Comparison of ENCODE assay signal across 8 cellular contexts in the genomic region with DNA sequence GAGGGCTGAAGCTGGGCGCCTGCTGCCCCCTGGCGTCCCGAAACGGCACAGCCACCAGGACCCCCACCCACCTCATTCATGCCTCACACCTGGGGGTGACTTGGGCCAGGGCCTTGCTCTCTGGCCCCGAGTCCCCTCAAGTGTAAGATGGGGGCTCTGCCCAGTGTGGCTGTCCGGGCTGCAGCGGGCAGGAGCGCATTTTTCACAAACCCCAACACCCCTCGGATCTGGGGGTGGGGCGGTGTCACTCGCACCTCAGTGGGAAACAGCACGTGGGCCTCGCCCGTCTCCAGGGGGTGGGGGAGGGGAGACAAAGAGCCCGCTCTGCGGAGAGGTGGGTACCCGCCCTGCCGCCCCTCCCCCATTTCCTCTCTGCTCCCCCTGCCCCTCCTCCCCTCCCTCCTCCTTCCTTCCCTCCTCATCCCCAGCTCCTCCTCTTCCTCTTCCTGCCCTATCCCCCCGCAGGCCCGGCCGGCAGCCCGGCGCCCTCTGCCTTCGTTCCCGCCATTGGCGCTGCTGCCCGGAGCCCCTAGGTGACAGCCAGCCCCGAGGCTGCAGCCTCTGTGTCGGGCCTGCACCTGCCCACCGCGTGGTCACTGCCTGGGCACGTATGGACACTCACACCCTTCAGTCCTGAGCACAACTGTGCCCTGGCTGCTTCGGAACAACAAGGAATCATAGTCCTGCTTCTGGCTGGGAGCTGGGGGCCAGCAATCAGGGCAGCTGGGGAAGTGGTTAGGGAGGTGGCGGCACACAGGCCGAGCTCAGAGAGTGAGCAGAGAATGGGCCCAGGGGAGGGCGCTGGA. TPM values are rescaled to one million over a fixed set of nuclear protein-coding genes. Genes with fewer than 3 reads are reported as not detected.
DNase-seq lines count a peak whose midpoint lies in the region; ATAC-seq and TF ChIP-seq lines count a peak whose summit lies in the region.

No MANE protein-coding gene starts in this region.

- H3K4me1 Mint-ChIP-seq in activated CD8-positive, alpha-beta T cell treated with anti-CD3 and anti-CD28 coated beads for 36 hours (ENCODE audit: low read depth), result peaks cover 17% of the 10 kb centered on the region
- peaks cover 2% of the 10 kb centered on the region for H3K4me1 Mint-ChIP-seq in endodermal cell
- peaks cover 36% of the 10 kb centered on the region for H3K4me1 Mint-ChIP-seq in stimulated activated naive CD8-positive, alpha-beta T cell treated with anti-CD3 and anti-CD28 coated beads, Interleukin-15, amount 100 ng/mL, for 72 hours

- H3K27ac ChIP-seq in endodermal cell (ENCODE audit: low read depth, low read length), result peak overlapping the region; percentile 55

- no peaks in the 10 kb centered on the region for H3K27me3 Mint-ChIP-seq in activated CD8-positive, alpha-beta T cell treated with anti-CD3 and anti-CD28 coated beads for 36 hours
- H3K27me3 Mint-ChIP-seq in endodermal cell (ENCODE audit: insufficient read depth), result peaks cover 45% of the 10 kb centered on the region
- H3K27me3 Mint-ChIP-seq in stimulated activated naive CD8-positive, alpha-beta T cell treated with anti-CD3 and anti-CD28 coated beads, Interleukin-15, amount 100 ng/mL, for 72 hours, result peaks cover 2% of the 10 kb centered on the region

- peak overlapping the region; percentile 91 for H3K27ac Mint-ChIP-seq in activated CD8-positive, alpha-beta T cell treated with anti-CD3 and anti-CD28 coated beads for 36 hours
- H3K27ac Mint-ChIP-seq in endodermal cell, result peak overlapping the region; percentile 89
- peak overlapping the region; percentile 55 to 87 for H3K27ac Mint-ChIP-seq in stimulated activated naive CD8-positive, alpha-beta T cell treated with anti-CD3 and anti-CD28 coated beads, Interleukin-15, amount 100 ng/mL, for 72 hours

- H3K36me3 Mint-ChIP-seq in activated CD8-positive, alpha-beta T cell treated with anti-CD3 and anti-CD28 coated beads for 36 hours (ENCODE audit: low read depth), result no peaks in the 10 kb centered on the region
- H3K36me3 Mint-ChIP-seq in endodermal cell (ENCODE audit: low read depth), result no peaks in the 10 kb centered on the region

- CTCF ChIA-PET in activated CD8-positive, alpha-beta T cell treated with anti-CD3 and anti-CD28 coated beads for 36 hours (lab: Charles Lee), result interaction anchor here (0.8 to 13.7 kb wide), 26 partner anchors 9 to 700 kb away, joined by 3 to 412 read pairs (median 4); a partner anchor contains a TSS

- no peaks in the 10 kb centered on the region for H3K9me3 Mint-ChIP-seq in activated CD8-positive, alpha-beta T cell treated with anti-CD3 and anti-CD28 coated beads for 36 hours
- H3K9me3 Mint-ChIP-seq in endodermal cell, result no peaks in the 10 kb centered on the region
- H3K9me3 Mint-ChIP-seq in stimulated activated naive CD8-positive, alpha-beta T cell treated with anti-CD3 and anti-CD28 coated beads, Interleukin-15, amount 100 ng/mL, for 72 hours, result no peaks in the 10 kb centered on the region

- no peaks in the 10 kb centered on the region for H3K9me3 ChIP-seq in endodermal cell (ENCODE audit: control insufficient read depth, low read length)
- H3K9me3 ChIP-seq in mononuclear cell (ENCODE audit: low read depth, low read length), result no peaks in the 10 kb centered on the region

- intact Hi-C loops in activated CD8-positive, alpha-beta T cell treated with anti-CD3 and anti-CD28 coated beads for 36 hours (cut with micrococcal nuclease), result loop anchor here (10.0 kb wide), 1 partner anchor 588 kb away; a partner anchor contains a TSS

- H3K4me3 Mint-ChIP-seq in activated CD8-positive, alpha-beta T cell treated with anti-CD3 and anti-CD28 coated beads for 36 hours, result peak overlapping the region; percentile 83
- peak overlapping the region; percentile 54 for H3K4me3 Mint-ChIP-seq in endodermal cell
- H3K4me3 Mint-ChIP-seq in stimulated activated naive CD8-positive, alpha-beta T cell treated with anti-CD3 and anti-CD28 coated beads, Interleukin-15, amount 100 ng/mL, for 72 hours, result peak overlapping the region; percentile 86

- H3K4me3 ChIP-seq in AG09309 (ENCODE audit: control insufficient read depth, low read depth, low read length), result peak overlapping the region; percentile 55
- peak overlapping the region; percentile 69 for H3K4me3 ChIP-seq in endodermal cell (ENCODE audit: low read length)
- peak overlapping the region; percentile 23 for H3K4me3 ChIP-seq in mononuclear cell (ENCODE audit: low read length)

- H3K4me1 ChIP-seq in endodermal cell (ENCODE audit: control insufficient read depth, insufficient read depth, low read length), result no peaks in the 10 kb centered on the region
- H3K4me1 ChIP-seq in mononuclear cell (ENCODE audit: insufficient read depth, low read length), result peaks cover 23% of the 10 kb centered on the region

- TF ChIP-seq CTCF in AG09309 (IDR thresholded peaks at IDR 0.05; ENCODE audit: control insufficient read depth, insufficient read depth, low read depth, low read length, missing control alignments), result peak; percentile 93
- TF ChIP-seq CTCF in activated CD8-positive, alpha-beta T cell treated with anti-CD3 and anti-CD28 coated beads for 36 hours (IDR thresholded peaks at IDR 0.05), result peak; percentile 96
- TF ChIP-seq CTCF in endodermal cell (conservative IDR thresholded peaks at IDR 0.05), result peak; percentile 98

- peaks cover 6% of the 10 kb centered on the region for H3K27me3 ChIP-seq in endodermal cell (ENCODE audit: control insufficient read depth, insufficient read depth, low read length, poor library complexity, severe bottlenecking)
- H3K27me3 ChIP-seq in mononuclear cell (ENCODE audit: insufficient read depth, low read length), result peaks cover 3% of the 10 kb centered on the region

- peak; percentile 40 for ATAC-seq in GM21576 (IDR thresholded peaks at IDR 0.05; ENCODE audit: unreplicated experiment)
- peak; percentile 66 for ATAC-seq in activated CD8-positive, alpha-beta T cell treated with anti-CD3 and anti-CD28 coated beads for 36 hours
- peak; percentile 75 for ATAC-seq in stimulated activated naive CD8-positive, alpha-beta T cell treated with anti-CD3 and anti-CD28 coated beads, Interleukin-15, amount 100 ng/mL, for 72 hours

- no peak overlapping the region for H3K9ac ChIP-seq in endodermal cell (ENCODE audit: extremely low read depth, low read length, poor library complexity, severe bottlenecking)

- no peak for DNase-seq in AG09309 (ENCODE audit: low read depth)
- peak; percentile 21 for DNase-seq in NCI-H345 treated with DMSO at 0.1 percent for 48 hours (lab: John Stamatoyannopoulos, UW; ENCODE audit: unreplicated experiment)
- DNase-seq in activated CD8-positive, alpha-beta T cell treated with anti-CD3 and anti-CD28 coated beads for 36 hours, result peak; percentile 84
- peak; percentile 93 for DNase-seq in endodermal cell
- DNase-seq in stimulated activated naive CD8-positive, alpha-beta T cell treated with anti-CD3 and anti-CD28 coated beads, Interleukin-15, amount 100 ng/mL, for 72 hours, result peak; percentile 76 to 79
- no peak for DNase-seq in amniotic stem cell (lab: John Stamatoyannopoulos, UW)

- POLR2A ChIA-PET in activated CD8-positive, alpha-beta T cell treated with anti-CD3 and anti-CD28 coated beads for 36 hours (lab: Charles Lee), result interaction anchor here (0.9 to 4.2 kb wide), 8 partner anchors 10 to 590 kb away, joined by 3 to 26 read pairs (median 4); a partner anchor contains a TSS

- no peaks in the 10 kb centered on the region for H3K36me3 ChIP-seq in endodermal cell (ENCODE audit: control insufficient read depth, insufficient read depth, low read length)

- WGBS in endodermal cell (ENCODE audit: insufficient coverage in 1 of 2, insufficient read length in 1 of 2), 2 experiments, result 13 to 14% methylated on average over 7 to 31 of the region's 36 CpGs

RNA-seq across cellular contexts. Expression of a gene that starts 6.8 kb away (rescaled TPM):
- 1 to 10 TPM; 1.6 TPM for total RNA-seq in activated CD8-positive, alpha-beta T cell treated with anti-CD3 and anti-CD28 coated beads for 36 hours
- total RNA-seq in endodermal cell, result 10 to 100 TPM; 37.6 to 60.9 TPM
- polyA plus RNA-seq in endodermal cell (2013, experiment 1 of 2), result 174 TPM
- polyA plus RNA-seq in endodermal cell (2013, experiment 2 of 2), result 148 TPM
- 12.2 TPM for total RNA-seq in mononuclear cell

RNA-seq across cellular contexts. Expression of a gene that starts 36.8 kb away (rescaled TPM):
- total RNA-seq in activated CD8-positive, alpha-beta T cell treated with anti-CD3 and anti-CD28 coated beads for 36 hours, result 1 to 10 TPM; 3.6 to 3.7 TPM
- total RNA-seq in endodermal cell (1 to 10 TPM; 3.0 to 5.1 TPM), mononuclear cell (1.7 TPM)
- polyA plus RNA-seq in endodermal cell (2013, experiment 1 of 2), result 4.5 TPM
- polyA plus RNA-seq in endodermal cell (2013, experiment 2 of 2), result 5.4 TPM

Comparison
In these comparisons a context has a peak if more than half of its experiments do, and no peak if none do; other contexts are left out.
1. DNase-seq: peak in NCI-H345 treated with DMSO at 0.1 percent for 48 hours (single experiment), activated CD8-positive, alpha-beta T cell treated with anti-CD3 and anti-CD28 coated beads for 36 hours (single experiment), endodermal cell (single experiment) and stimulated activated naive CD8-positive, alpha-beta T cell treated with anti-CD3 and anti-CD28 coated beads, Interleukin-15, amount 100 ng/mL, for 72 hours (2 of 2); none in AG09309 (single experiment) and amniotic stem cell (single experiment).
2. Peak in every context shown above with its lines, with median percentiles within 50 percentile points of each other: H3K4me3 ChIP-seq, CTCF ChIP-seq, ATAC-seq, H3K27ac Mint-ChIP-seq and H3K4me3 Mint-ChIP-seq.